Comparison of ENCODE assay signal across 8 cellular contexts in genomic region chr13:98910501-98910951, GRCh38.
DNase-seq lines count a peak whose midpoint lies in the region; ATAC-seq and TF ChIP-seq lines count a peak whose summit lies in the region.

No MANE protein-coding gene starts in this region.

- no peak overlapping the region for H3K4me3 ChIP-seq in AG04449 (ENCODE audit: low read depth, low read length)
- no peak overlapping the region for H3K4me3 ChIP-seq in spleen
- no peak overlapping the region for H3K4me3 ChIP-seq in Peyer's patch

- ATAC-seq in HG03342 (IDR thresholded peaks at IDR 0.05; ENCODE audit: unreplicated experiment) (peak; percentile 43), foreskin keratinocyte (peak; percentile 90), GM21786 (IDR thresholded peaks at IDR 0.05; ENCODE audit: unreplicated experiment) (no peak)

- intact Hi-C loops in spleen (cut with DNase I; ENCODE audit: low total_unique reads) (no loop called here), posterior vena cava (cut with DNase I) (no loop called here)

- peaks cover 0 to 28% (median 0%) of the 10 kb centered on the region in 6 donors for H3K36me3 ChIP-seq in spleen
- H3K36me3 ChIP-seq in Peyer's patch, result no peaks in the 10 kb centered on the region

- TF ChIP-seq POLR2A in spleen (IDR thresholded peaks at IDR 0.05) (no peak), Peyer's patch (IDR thresholded peaks at IDR 0.05) (no peak)

- WGBS in spleen, 5 donors, result 8 to 19% (median 13%) methylated on average over 2 of the region's 2 CpGs

- H3K9me3 ChIP-seq in spleen (no peaks in the 10 kb centered on the region), Peyer's patch (no peaks in the 10 kb centered on the region)

- H3K4me1 ChIP-seq in foreskin keratinocyte (peaks cover 19% of the 10 kb centered on the region), spleen (peaks cover 0 to 10% (median 6%) of the 10 kb centered on the region in 6 donors), Peyer's patch (no peaks in the 10 kb centered on the region)

- POLR2A ChIA-PET in AG04449 (lab: Yijun Ruan, JAX), result no interaction called here

- TF ChIP-seq CTCF in AG04449 (IDR thresholded peaks at IDR 0.05; ENCODE audit: insufficient read depth, low read length, missing control alignments), result no peak
- no peak for TF ChIP-seq CTCF in foreskin keratinocyte (conservative IDR thresholded peaks at IDR 0.05)
- no peak for TF ChIP-seq CTCF in spleen (IDR thresholded peaks at IDR 0.05 in 8 of 11, conservative IDR thresholded peaks at IDR 0.05 in 3 of 11)
- TF ChIP-seq CTCF in Peyer's patch (IDR thresholded peaks at IDR 0.05), result no peak

- CTCF ChIA-PET in AG04449 (lab: Yijun Ruan, JAX), result interaction anchor here (1.0 to 1.6 kb wide), 2 partner anchors 9 to 123 kb away, joined by 3 read pairs; no protein-coding TSS in a partner anchor

- DNase-seq in AG04449 (ENCODE audit: low read depth, low spot score) (peak; percentile 7), activated T-cell treated with anti-CD3 and anti-CD28 coated beads for 4 hours (peak; percentile 20), foreskin keratinocyte (peak; percentile 69 to 82), spleen (no peak), Peyer's patch (no peak), posterior vena cava (ENCODE audit: low spot score) (no peak)

- H3K27me3 ChIP-seq in foreskin keratinocyte, result no peaks in the 10 kb centered on the region
- H3K27me3 ChIP-seq in spleen (replicated peaks in 1 of 7), result no peaks in the 10 kb centered on the region
- no peaks in the 10 kb centered on the region for H3K27me3 ChIP-seq in Peyer's patch

- H3K27ac ChIP-seq in foreskin keratinocyte, result peak overlapping the region; percentile 98
- peak overlapping the region in 7 of 8 donors; percentile 40 to 68 (median 60) for H3K27ac ChIP-seq in spleen
- peak overlapping the region in 1 of 4 donors; percentile 60 for H3K27ac ChIP-seq in Peyer's patch

Comparison
In these comparisons a context has a peak if more than half of its experiments do, and no peak if none do; other contexts are left out.
1. DNase-seq: peak in AG04449 (single experiment), activated T-cell treated with anti-CD3 and anti-CD28 coated beads for 4 hours (single experiment) and foreskin keratinocyte (2 of 2); none in spleen (single experiment), Peyer's patch (0 of 3) and posterior vena cava (single experiment).